8 cellular contexts compared by ENCODE assay signal in genomic region chr9:2157277-2158105, GRCh38.
DNase-seq lines count a peak whose midpoint lies in the region; ATAC-seq, FAIRE-seq and TF ChIP-seq lines count a peak whose summit lies in the region.

No MANE protein-coding gene starts in this region.

- H3K4me1 ChIP-seq in muscle layer of colon (ENCODE audit: insufficient read depth, low read length) (peaks cover 30% of the 10 kb centered on the region), BE2C (no peaks in the 10 kb centered on the region)

- no peaks in the 10 kb centered on the region for H3K9me3 Mint-ChIP-seq in endothelial cell (ENCODE audit: unreplicated experiment)
- H3K9me3 Mint-ChIP-seq in stimulated activated naive B cell treated with anti-CD40 and anti-IgM and Interleukin-4, amounts not matched to agents 10 μg/mL and 1 μg/mL and 100 μg/mL, for 72 hours: peaks cover 0 to 2% of the 10 kb centered on the region in 2 donors

- peak; percentile 76 to 84 for ATAC-seq in stimulated activated naive B cell treated with anti-CD40 and anti-IgM and Interleukin-4, amounts not matched to agents 10 μg/mL and 1 μg/mL and 100 μg/mL, for 72 hours (replicated peaks)

- no peak for FAIRE-seq in H54 (lab: Jason Lieb, UNC)

- no peaks in the 10 kb centered on the region for H3K27me3 ChIP-seq in muscle layer of colon (ENCODE audit: control insufficient read depth in 1 of 2, insufficient read depth in 2 of 2, low read length in 2 of 2)
- H3K27me3 ChIP-seq in BE2C: no peaks in the 10 kb centered on the region

- H3K9ac ChIP-seq in muscle layer of colon (ENCODE audit: low read length): no peak overlapping the region

- TF ChIP-seq CTCF in endothelial cell (IDR thresholded peaks at IDR 0.05; ENCODE audit: unreplicated experiment): no peak
- TF ChIP-seq CTCF in BE2C (IDR thresholded peaks at IDR 0.05; ENCODE audit: low read depth, low read length): no peak

- TF ChIP-seq POLR2A in H54 (IDR thresholded peaks at IDR 0.05; ENCODE audit: low read depth, low read length): no peak

- peak; percentile 76 for DNase-seq in G401 (ENCODE audit: low spot score)
- peak; percentile 33 for DNase-seq in H54 (ENCODE audit: insufficient read length, low spot score)
- DNase-seq in NAMALWA (ENCODE audit: low spot score): peak; percentile 71
- peak; percentile 26 to 41 for DNase-seq in activated CD4-positive, alpha-beta T cell treated with anti-CD3 and anti-CD28 coated beads, Interleukin-2, amount 50 U/mL, for 24 hours (ENCODE audit: low read depth in 1 of 2, low spot score in 1 of 2)
- DNase-seq in endothelial cell (ENCODE audit: low spot score): no peak
- DNase-seq in stimulated activated naive B cell treated with anti-CD40 and anti-IgM and Interleukin-4, amounts not matched to agents 10 μg/mL and 1 μg/mL and 100 μg/mL, for 72 hours: peak; percentile 30
- no peak for DNase-seq in BE2C

- no peaks in the 10 kb centered on the region for H3K36me3 Mint-ChIP-seq in endothelial cell (ENCODE audit: low read depth, unreplicated experiment)
- peaks cover 7 to 29% of the 10 kb centered on the region in 2 donors for H3K36me3 Mint-ChIP-seq in stimulated activated naive B cell treated with anti-CD40 and anti-IgM and Interleukin-4, amounts not matched to agents 10 μg/mL and 1 μg/mL and 100 μg/mL, for 72 hours

- H3K36me3 ChIP-seq in muscle layer of colon (ENCODE audit: insufficient read depth, low read length) (peaks cover 4% of the 10 kb centered on the region), BE2C (no peaks in the 10 kb centered on the region)

- H3K27ac ChIP-seq in muscle layer of colon (ENCODE audit: low read depth, low read length): peak overlapping the region; percentile 71

- peak overlapping the region; percentile 97 for H3K27ac Mint-ChIP-seq in endothelial cell (ENCODE audit: unreplicated experiment)
- peak overlapping the region; percentile 97 for H3K27ac Mint-ChIP-seq in stimulated activated naive B cell treated with anti-CD40 and anti-IgM and Interleukin-4, amounts not matched to agents 10 μg/mL and 1 μg/mL and 100 μg/mL, for 72 hours

- H3K4me1 Mint-ChIP-seq in endothelial cell (ENCODE audit: unreplicated experiment): peaks cover 35% of the 10 kb centered on the region
- H3K4me1 Mint-ChIP-seq in stimulated activated naive B cell treated with anti-CD40 and anti-IgM and Interleukin-4, amounts not matched to agents 10 μg/mL and 1 μg/mL and 100 μg/mL, for 72 hours: peaks cover 36 to 57% of the 10 kb centered on the region in 2 donors

- in situ Hi-C loops in G401 (cut with HindIII; ENCODE audit: low sequenced_read_pairs): no loop called here

- H3K4me3 ChIP-seq in muscle layer of colon (ENCODE audit: low read depth in 1 of 2, low read length in 2 of 2): peak overlapping the region; percentile 34 to 63
- no peak overlapping the region for H3K4me3 ChIP-seq in BE2C (ENCODE audit: low read depth, low read length)

- peak overlapping the region; percentile 89 for H3K4me3 Mint-ChIP-seq in endothelial cell (ENCODE audit: unreplicated experiment)
- H3K4me3 Mint-ChIP-seq in stimulated activated naive B cell treated with anti-CD40 and anti-IgM and Interleukin-4, amounts not matched to agents 10 μg/mL and 1 μg/mL and 100 μg/mL, for 72 hours: peak overlapping the region; percentile 91 to 92

- no peaks in the 10 kb centered on the region for H3K9me3 ChIP-seq in muscle layer of colon (ENCODE audit: low read length)
- H3K9me3 ChIP-seq in BE2C: no peaks in the 10 kb centered on the region

- H3K27me3 Mint-ChIP-seq in endothelial cell (ENCODE audit: unreplicated experiment): no peaks in the 10 kb centered on the region
- no peaks in the 10 kb centered on the region for H3K27me3 Mint-ChIP-seq in stimulated activated naive B cell treated with anti-CD40 and anti-IgM and Interleukin-4, amounts not matched to agents 10 μg/mL and 1 μg/mL and 100 μg/mL, for 72 hours

Comparison
In these comparisons a context has a peak if more than half of its experiments do, and no peak if none do; other contexts are left out.
1. DNase-seq: peak in G401 (single experiment), H54 (single experiment), NAMALWA (single experiment), activated CD4-positive, alpha-beta T cell treated with anti-CD3 and anti-CD28 coated beads, Interleukin-2, amount 50 U/mL, for 24 hours (2 of 2) and stimulated activated naive B cell treated with anti-CD40 and anti-IgM and Interleukin-4, amounts not matched to agents 10 μg/mL and 1 μg/mL and 100 μg/mL, for 72 hours (single experiment); none in endothelial cell (single experiment) and BE2C (single experiment).